In the genomic region with DNA sequence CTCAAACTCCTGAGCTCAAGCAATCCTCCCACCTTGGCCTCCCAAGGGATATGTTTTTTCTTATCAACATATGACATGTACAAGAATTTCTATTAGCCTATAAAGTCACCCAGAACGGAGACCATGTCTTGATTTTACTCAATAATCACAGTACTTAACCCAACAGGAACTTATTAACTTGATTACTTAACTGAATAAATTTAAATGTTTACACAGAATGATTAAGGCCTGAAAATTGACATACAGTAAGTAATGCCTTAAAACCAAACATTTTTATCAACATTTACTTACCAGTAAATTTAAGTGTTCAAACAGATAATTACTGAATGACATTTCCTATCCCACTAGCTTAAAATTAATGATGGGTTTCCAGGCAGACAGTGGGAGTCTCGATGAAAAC, we compare ENCODE assay signal across 16 cellular contexts. TPM values are rescaled to one million over a fixed set of nuclear protein-coding genes. Genes with fewer than 3 reads are reported as not detected.
DNase-seq lines count a peak whose midpoint lies in the region; ATAC-seq and TF ChIP-seq lines count a peak whose summit lies in the region.
"Had no signal": no experiment of that assay in that cellular context is flagged by ENCODE, and none has a peak within 500 bp of the region (broad histone marks: within the 10 kb centered on the region; RNA-seq: fewer than 3 reads in every experiment).

No MANE protein-coding gene starts in this region.

- intact Hi-C loops in CD4-positive, alpha-beta T cell (cut with DNase I, micrococcal nuclease), result no loop called here

- no peak for TF ChIP-seq CTCF in CD4-positive, alpha-beta T cell (IDR thresholded peaks at IDR 0.05)
- TF ChIP-seq CTCF in GM23338 (conservative IDR thresholded peaks at IDR 0.05; ENCODE audit: low read depth in 2 of 2), result no peak
- TF ChIP-seq CTCF in glutamatergic neuron (IDR thresholded peaks at IDR 0.05; ENCODE audit: partially characterized antibody, unreplicated experiment), result no peak

- H3K27ac Mint-ChIP-seq in CD4-positive, alpha-beta T cell, result peak overlapping the region; percentile 17
- H3K27ac Mint-ChIP-seq in memory B cell (peak overlapping the region; percentile 47), GM23338 (no peak overlapping the region), glutamatergic neuron (ENCODE audit: unreplicated experiment) (no peak overlapping the region)

- 0 out of 2 replicates have a peak, but pooled peaks cover 7% of the 10 kb centered on the region for H3K36me3 ChIP-seq in GM23338 (ENCODE audit: insufficient read depth)

- H4K20me1 ChIP-seq in GM23338 (replicated peaks; ENCODE audit: insufficient read depth), result peaks cover 53% of the 10 kb centered on the region

- H3K4me2 ChIP-seq in GM23338, result no peak overlapping the region

- CTCF ChIA-PET in CD4-positive, alpha-beta T cell (lab: Charles Lee), result interaction anchor here (0.6 to 0.9 kb wide), 2 partner anchors 25 to 646 kb away, joined by 3 read pairs; no protein-coding TSS in a partner anchor

- no peaks in the 10 kb centered on the region for H3K27me3 ChIP-seq in CD4-positive, alpha-beta T cell (ENCODE audit: control insufficient read depth, insufficient read depth, low read length)
- no peaks in the 10 kb centered on the region for H3K27me3 ChIP-seq in GM23338 (ENCODE audit: insufficient read depth)
- H3K27me3 ChIP-seq: BE2C had no signal

- no peak overlapping the region for H3K4me3 ChIP-seq in GM23338
- H3K4me3 ChIP-seq: GM23248 had no signal

- peaks cover 100% of the 10 kb centered on the region for H3K79me2 ChIP-seq in GM23338 (replicated peaks; ENCODE audit: insufficient read depth)

- H2AFZ ChIP-seq in GM23338, result no peak overlapping the region
- H2AFZ ChIP-seq: GM23248 had no signal

- H3K27me3 Mint-ChIP-seq in CD4-positive, alpha-beta T cell, result no peaks in the 10 kb centered on the region
- H3K27me3 Mint-ChIP-seq in memory B cell, result no peaks in the 10 kb centered on the region
- H3K27me3 Mint-ChIP-seq in GM23338 (ENCODE audit: insufficient read depth, low read depth, poor library complexity), result peaks cover 3% of the 10 kb centered on the region
- H3K27me3 Mint-ChIP-seq in glutamatergic neuron (ENCODE audit: unreplicated experiment), result no peaks in the 10 kb centered on the region
- H3K27me3 Mint-ChIP-seq: CD4-positive, CD25-positive, alpha-beta regulatory T cell had no signal

- H3F3A ChIP-seq in GM23338 (replicated peaks; ENCODE audit: low read depth), result no peaks in the 10 kb centered on the region

- no peaks in the 10 kb centered on the region for H3K9me2 ChIP-seq in GM23338 (ENCODE audit: insufficient read depth)

- H3K9me3 Mint-ChIP-seq in CD4-positive, alpha-beta T cell, result no peaks in the 10 kb centered on the region
- H3K9me3 Mint-ChIP-seq in memory B cell (no peaks in the 10 kb centered on the region), GM23338 (no peaks in the 10 kb centered on the region), glutamatergic neuron (ENCODE audit: unreplicated experiment) (peaks cover 2% of the 10 kb centered on the region)
- H3K9me3 Mint-ChIP-seq: CD4-positive, CD25-positive, alpha-beta regulatory T cell had no signal

- POLR2A ChIA-PET in CD4-positive, alpha-beta T cell (lab: Charles Lee), result no interaction called here

- peaks cover 76% of the 10 kb centered on the region for H3K4me1 Mint-ChIP-seq in CD4-positive, alpha-beta T cell (ENCODE audit: low read depth)
- H3K4me1 Mint-ChIP-seq in memory B cell, result peaks cover 44% of the 10 kb centered on the region
- H3K4me1 Mint-ChIP-seq in GM23338, result peaks cover 30% of the 10 kb centered on the region
- H3K4me1 Mint-ChIP-seq in glutamatergic neuron (ENCODE audit: low read depth, unreplicated experiment), result peaks cover 8% of the 10 kb centered on the region

- H3K36me3 Mint-ChIP-seq in CD4-positive, alpha-beta T cell (ENCODE audit: low read depth), result peaks cover 64% of the 10 kb centered on the region
- H3K36me3 Mint-ChIP-seq in memory B cell, result peaks cover 23% of the 10 kb centered on the region
- peaks cover 41% of the 10 kb centered on the region for H3K36me3 Mint-ChIP-seq in GM23338 (ENCODE audit: low read depth)
- no peaks in the 10 kb centered on the region for H3K36me3 Mint-ChIP-seq in glutamatergic neuron (ENCODE audit: unreplicated experiment)

- DNase-seq in CD4-positive, alpha-beta T cell, result no peak
- DNase-seq in NCI-H69 (lab: John Stamatoyannopoulos, UW), result peak; percentile 60
- no peak for DNase-seq in memory B cell (ENCODE audit: low spot score in 2 of 2)
- DNase-seq in renal cortical epithelial cell (ENCODE audit: low read depth), result peak; percentile 37
- no peak for DNase-seq in GM23338 (ENCODE audit: low spot score)
- DNase-seq in glutamatergic neuron, result no peak
- DNase-seq: ACHN; BE2C; C1 segment of cervical spinal cord; Caco-2; CD4-positive, CD25-positive, alpha-beta regulatory T cell; GDM1; GM23248; HCEC 1CT had no signal

- peaks cover 24% of the 10 kb centered on the region for H3K4me1 ChIP-seq in GM23338 (ENCODE audit: insufficient read depth)
- H3K4me1 ChIP-seq: BE2C had no signal

- H3K27ac ChIP-seq in CD4-positive, alpha-beta T cell (ENCODE audit: low read depth, low read length), result no peak overlapping the region
- no peak overlapping the region for H3K27ac ChIP-seq in GM23338 (ENCODE audit: low read depth)
- H3K27ac ChIP-seq: GM23248 had no signal

- no peaks in the 10 kb centered on the region for H3K9me3 ChIP-seq in CD4-positive, alpha-beta T cell (ENCODE audit: control insufficient read depth, low read length)
- H3K9me3 ChIP-seq: BE2C, Caco-2 had no signal

- no peak overlapping the region for H3K4me3 Mint-ChIP-seq in CD4-positive, alpha-beta T cell
- H3K4me3 Mint-ChIP-seq in memory B cell (no peak overlapping the region), GM23338 (no peak overlapping the region), glutamatergic neuron (ENCODE audit: unreplicated experiment) (no peak overlapping the region)
- H3K4me3 Mint-ChIP-seq: CD4-positive, CD25-positive, alpha-beta regulatory T cell had no signal

- ATAC-seq in CD4-positive, alpha-beta T cell (ENCODE audit: poor library complexity), result no peak
- no peak for ATAC-seq in memory B cell (ENCODE audit: low read depth)
- no peak for ATAC-seq in HG03571 (IDR thresholded peaks at IDR 0.05; ENCODE audit: unreplicated experiment)
- no peak for ATAC-seq in GM23338
- ATAC-seq: HepG2 had no signal

TF ChIP-seq in GM23338, 12 proteins besides CTCF, POLR2A, EP300 and RAD21 (continues in another document):
- no peak for TF ChIP-seq CREB1 (CRISPR knock-in tag; IDR thresholded peaks at IDR 0.05; ENCODE audit: low read depth)
- no peak for TF ChIP-seq EZH2 (IDR thresholded peaks at IDR 0.05; ENCODE audit: low read depth, unreplicated experiment)
- TF ChIP-seq, protein P1, sequence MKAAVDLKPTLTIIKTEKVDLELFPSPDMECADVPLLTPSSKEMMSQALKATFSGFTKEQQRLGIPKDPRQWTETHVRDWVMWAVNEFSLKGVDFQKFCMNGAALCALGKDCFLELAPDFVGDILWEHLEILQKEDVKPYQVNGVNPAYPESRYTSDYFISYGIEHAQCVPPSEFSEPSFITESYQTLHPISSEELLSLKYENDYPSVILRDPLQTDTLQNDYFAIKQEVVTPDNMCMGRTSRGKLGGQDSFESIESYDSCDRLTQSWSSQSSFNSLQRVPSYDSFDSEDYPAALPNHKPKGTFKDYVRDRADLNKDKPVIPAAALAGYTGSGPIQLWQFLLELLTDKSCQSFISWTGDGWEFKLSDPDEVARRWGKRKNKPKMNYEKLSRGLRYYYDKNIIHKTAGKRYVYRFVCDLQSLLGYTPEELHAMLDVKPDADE (IDR thresholded peaks at IDR 0.05), result no peak
- no peak for TF ChIP-seq STAT1 (IDR thresholded peaks at IDR 0.05; ENCODE audit: unreplicated experiment)
- TF ChIP-seq, protein P2, sequence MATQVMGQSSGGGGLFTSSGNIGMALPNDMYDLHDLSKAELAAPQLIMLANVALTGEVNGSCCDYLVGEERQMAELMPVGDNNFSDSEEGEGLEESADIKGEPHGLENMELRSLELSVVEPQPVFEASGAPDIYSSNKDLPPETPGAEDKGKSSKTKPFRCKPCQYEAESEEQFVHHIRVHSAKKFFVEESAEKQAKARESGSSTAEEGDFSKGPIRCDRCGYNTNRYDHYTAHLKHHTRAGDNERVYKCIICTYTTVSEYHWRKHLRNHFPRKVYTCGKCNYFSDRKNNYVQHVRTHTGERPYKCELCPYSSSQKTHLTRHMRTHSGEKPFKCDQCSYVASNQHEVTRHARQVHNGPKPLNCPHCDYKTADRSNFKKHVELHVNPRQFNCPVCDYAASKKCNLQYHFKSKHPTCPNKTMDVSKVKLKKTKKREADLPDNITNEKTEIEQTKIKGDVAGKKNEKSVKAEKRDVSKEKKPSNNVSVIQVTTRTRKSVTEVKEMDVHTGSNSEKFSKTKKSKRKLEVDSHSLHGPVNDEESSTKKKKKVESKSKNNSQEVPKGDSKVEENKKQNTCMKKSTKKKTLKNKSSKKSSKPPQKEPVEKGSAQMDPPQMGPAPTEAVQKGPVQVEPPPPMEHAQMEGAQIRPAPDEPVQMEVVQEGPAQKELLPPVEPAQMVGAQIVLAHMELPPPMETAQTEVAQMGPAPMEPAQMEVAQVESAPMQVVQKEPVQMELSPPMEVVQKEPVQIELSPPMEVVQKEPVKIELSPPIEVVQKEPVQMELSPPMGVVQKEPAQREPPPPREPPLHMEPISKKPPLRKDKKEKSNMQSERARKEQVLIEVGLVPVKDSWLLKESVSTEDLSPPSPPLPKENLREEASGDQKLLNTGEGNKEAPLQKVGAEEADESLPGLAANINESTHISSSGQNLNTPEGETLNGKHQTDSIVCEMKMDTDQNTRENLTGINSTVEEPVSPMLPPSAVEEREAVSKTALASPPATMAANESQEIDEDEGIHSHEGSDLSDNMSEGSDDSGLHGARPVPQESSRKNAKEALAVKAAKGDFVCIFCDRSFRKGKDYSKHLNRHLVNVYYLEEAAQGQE (IDR thresholded peaks at IDR 0.05; ENCODE audit: unreplicated experiment), result no peak

RNA-seq across cellular contexts. Expression of a gene that starts 25.4 kb away (rescaled TPM):
- 10 to 100 TPM; 47.2 to 49.2 TPM for total RNA-seq in CD4-positive, alpha-beta T cell
- total RNA-seq in renal cortical epithelial cell (286 and 311 TPM in 2 replicates), glutamatergic neuron (ENCODE audit: unreplicated experiment) (92.8 TPM)
- total RNA-seq in GM23338 (2014; rRNA removed; shearing (Covaris generic)), result 257 and 351 TPM in 2 replicates
- 102 and 113 TPM in 2 replicates for polyA plus RNA-seq in GM23338 (2016; fragmentation: Nextera tagmentation; extraction: Ambion mirVana)

Comparison
In these comparisons a context has a peak if more than half of its experiments do, and no peak if none do; other contexts are left out.
1. DNase-seq: peak in NCI-H69 (single experiment) and renal cortical epithelial cell (single experiment); none in CD4-positive, alpha-beta T cell (0 of 10), memory B cell (0 of 2), GM23338 (single experiment) and glutamatergic neuron (single experiment).
2. H3K27ac Mint-ChIP-seq: peak in CD4-positive, alpha-beta T cell (single experiment) and memory B cell (single experiment); none in GM23338 (single experiment) and glutamatergic neuron (single experiment).